8 cellular contexts compared by ENCODE assay signal in the genomic region with DNA sequence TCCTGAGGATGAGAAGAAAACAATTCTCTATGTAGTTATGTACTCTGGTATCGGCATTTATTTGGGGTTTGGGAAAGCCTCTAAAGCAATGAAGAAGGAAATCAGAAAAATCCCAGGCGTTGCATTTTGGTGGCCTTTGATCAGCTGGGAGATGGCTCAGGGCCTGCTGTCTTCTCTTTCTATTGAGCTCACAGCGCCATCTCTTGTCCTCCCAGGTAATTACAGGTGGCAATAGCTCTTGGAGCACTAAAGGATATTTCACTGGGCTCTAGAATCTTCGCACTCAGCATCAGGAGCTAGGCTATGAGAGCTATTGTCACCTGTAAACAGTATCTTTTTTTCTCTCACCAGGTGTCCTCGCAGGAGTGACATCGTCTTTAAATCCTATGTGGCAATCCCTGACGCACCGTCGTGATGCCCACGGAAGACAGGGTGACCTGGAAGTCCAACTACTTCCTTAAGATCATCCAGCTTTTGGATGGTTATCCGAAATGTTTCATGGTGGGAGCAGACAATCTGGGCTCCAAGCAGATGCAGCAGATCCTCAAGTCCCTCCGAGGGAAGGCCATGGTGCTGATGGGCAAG.
DNase-seq lines count a peak whose midpoint lies in the region; ATAC-seq and TF ChIP-seq lines count a peak whose summit lies in the region.

No MANE protein-coding gene starts in this region.

- H3K4me2 ChIP-seq in neuronal stem cell (ENCODE audit: insufficient read depth, low read length, poor library complexity, severe bottlenecking), result no peak overlapping the region

- H3K23ac ChIP-seq in neuronal stem cell (ENCODE audit: low read depth, low read length, poor library complexity), result no peak overlapping the region

- no peaks in the 10 kb centered on the region for H3K9me3 ChIP-seq in neuronal stem cell (replicated peaks in 1 of 2; ENCODE audit: control insufficient read depth in 2 of 2, insufficient read depth in 1 of 2, low read depth in 1 of 2, low read length in 2 of 2)

- H3K14ac ChIP-seq in neuronal stem cell (ENCODE audit: low read length), result no peak overlapping the region

- no peak overlapping the region for H3K4ac ChIP-seq in neuronal stem cell (ENCODE audit: low read length)

- H3K27ac ChIP-seq in VCaP (no peak overlapping the region), neuronal stem cell (replicated peaks; ENCODE audit: low read length) (no peak overlapping the region)

- DNase-seq in ACHN (peak; percentile 76), GM12864 (ENCODE audit: low read depth) (no peak), NCI-H1930 (lab: John Stamatoyannopoulos, UW) (peak; percentile 38 to 76), fibroblast of peridontal ligament (ENCODE audit: extremely low read depth) (peak; percentile 94), neuronal stem cell (ENCODE audit: low spot score) (peak; percentile 76), KG1 (lab: John Stamatoyannopoulos, UW) (no peak)

- H4K91ac ChIP-seq in neuronal stem cell (ENCODE audit: low read depth, low read length, poor library complexity), result no peak overlapping the region

- H2BK120ac ChIP-seq in neuronal stem cell (ENCODE audit: low read depth, low read length), result no peak overlapping the region

- H3K18ac ChIP-seq in neuronal stem cell (ENCODE audit: low read length), result no peak overlapping the region

- peaks cover 0 to 4% (median 0%) of the 10 kb centered on the region in 3 experiments for H3K27me3 ChIP-seq in neuronal stem cell (ENCODE audit: control insufficient read depth in 3 of 3, insufficient read depth in 3 of 3, low read depth in 1 of 3, low read length in 3 of 3)

- H2AFZ ChIP-seq in neuronal stem cell (ENCODE audit: low read length), result no peak overlapping the region

- H3K4me1 ChIP-seq in neuronal stem cell (ENCODE audit: control insufficient read depth in 2 of 2, insufficient read depth in 1 of 2, low read depth in 1 of 2, low read length in 2 of 2), result peaks cover 0 to 4% of the 10 kb centered on the region in 2 donors

- H4K8ac ChIP-seq in neuronal stem cell (ENCODE audit: low read depth, low read length), result no peak overlapping the region

- H3K4me3 ChIP-seq in GM12864 (ENCODE audit: low read depth, low read length), result no peak overlapping the region
- no peak overlapping the region for H3K4me3 ChIP-seq in neuronal stem cell (ENCODE audit: low read length in 2 of 2)

- no peak overlapping the region for H2BK12ac ChIP-seq in neuronal stem cell (ENCODE audit: low read length)

- in situ Hi-C loops in ACHN (cut with HindIII; ENCODE audit: low pct_ligation_motif_present, low pct_unique_long_range_greater_than_20kb, low sequenced_read_pairs), result no loop called here

- H3K36me3 ChIP-seq in neuronal stem cell (replicated peaks in 1 of 2; ENCODE audit: control insufficient read depth in 2 of 2, insufficient read depth in 2 of 2, low read length in 2 of 2), result no peaks in the 10 kb centered on the region

- H2BK15ac ChIP-seq in neuronal stem cell (ENCODE audit: low read length), result no peak overlapping the region

- TF ChIP-seq CTCF in GM12864 (IDR thresholded peaks at IDR 0.05; ENCODE audit: low read depth, low read length, missing control alignments), result peak; percentile 80
- TF ChIP-seq CTCF in VCaP (conservative IDR thresholded peaks at IDR 0.05), result peak; percentile 87

- H3K9ac ChIP-seq in neuronal stem cell (ENCODE audit: low read depth, low read length, poor library complexity), result no peak overlapping the region

- ATAC-seq in HG02981 (IDR thresholded peaks at IDR 0.05; ENCODE audit: unreplicated experiment), result peak; percentile 69

- H3K79me1 ChIP-seq in neuronal stem cell (ENCODE audit: low read depth, low read length), result no peaks in the 10 kb centered on the region

- no peak overlapping the region for H2BK5ac ChIP-seq in neuronal stem cell (ENCODE audit: low read length)

- WGBS in neuronal stem cell (ENCODE audit: extremely low coverage in 2 of 2, insufficient read length in 2 of 2, insufficient replicate concordance in 1 of 2), 2 donors, result no CpG with 5 or more reads among the region's 12 CpGs

- no peak overlapping the region for H2AK5ac ChIP-seq in neuronal stem cell (ENCODE audit: low read depth, low read length)

Comparison
In these comparisons a context has a peak if more than half of its experiments do, and no peak if none do; other contexts are left out.
1. DNase-seq: peak in ACHN (single experiment), NCI-H1930 (2 of 2), fibroblast of peridontal ligament (single experiment) and neuronal stem cell (single experiment); none in GM12864 (single experiment) and KG1 (single experiment).